In the genomic region with DNA sequence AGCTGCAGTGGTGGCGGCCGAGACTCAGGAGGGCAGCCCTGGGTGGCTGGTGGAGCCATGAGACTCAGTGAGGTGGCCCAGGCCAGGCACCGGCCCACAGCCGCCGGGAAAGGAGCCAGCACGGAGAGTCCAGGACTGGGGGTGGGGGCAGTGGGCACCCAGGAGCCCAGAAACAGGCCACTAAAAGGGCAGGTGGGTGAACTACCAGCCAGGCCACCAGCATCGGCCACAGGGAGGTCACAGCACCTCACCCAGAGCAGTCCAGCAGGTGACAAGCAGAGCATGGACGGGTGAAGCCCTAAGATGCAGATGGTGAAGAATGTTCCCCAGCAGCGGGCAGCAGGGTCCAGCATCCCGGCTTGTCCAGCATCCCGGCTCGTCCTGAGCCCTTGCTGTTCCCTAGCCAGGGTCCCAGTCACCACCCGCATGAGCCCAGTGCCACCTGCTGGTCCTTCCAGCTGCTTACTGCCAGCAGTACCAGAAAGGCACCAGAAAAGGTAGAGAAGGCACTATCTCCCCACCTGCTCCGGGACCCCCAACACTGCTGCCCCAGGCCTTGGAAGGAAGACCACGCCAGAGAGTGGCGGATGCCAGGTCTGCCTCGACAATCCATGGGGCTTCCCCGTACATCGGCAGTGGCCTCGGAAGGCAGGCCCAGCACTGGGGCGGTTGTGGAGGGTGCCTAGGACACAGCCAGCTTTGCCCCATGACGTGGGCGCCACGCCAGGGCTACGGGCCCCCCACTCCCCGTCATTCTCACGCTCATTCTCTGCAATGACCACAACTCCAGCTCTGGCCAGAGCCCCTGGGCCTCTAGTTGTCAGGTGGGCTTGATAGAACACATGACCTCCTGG, we compare ENCODE assay signal across 8 cellular contexts. TPM values are rescaled to one million over a fixed set of nuclear protein-coding genes. Genes with fewer than 3 reads are reported as not detected.
A peak's percentile ranks its signal among the peaks of the same experiment; 100 is the strongest.
DNase-seq lines count a peak whose midpoint lies in the region; ATAC-seq, FAIRE-seq and TF ChIP-seq lines count a peak whose summit lies in the region.

No MANE protein-coding gene starts in this region.

- no peak for FAIRE-seq in small intestine (lab: Jason Lieb, UNC)

- DNase-seq in GF-D8 (lab: John Stamatoyannopoulos, UW) (peak; percentile 5), LoVo (ENCODE audit: low spot score) (peak; percentile 39), T-helper 9 cell (peak; percentile 27), breast epithelium (ENCODE audit: low spot score in 2 of 2) (peak; percentile 71 to 81), iPS-NIHi11 (ENCODE audit: low spot score) (peak; percentile 42), small intestine (peak; percentile 74)

- TF ChIP-seq POLR2A in breast epithelium (IDR thresholded peaks at IDR 0.05) = no peak

- H3K36me3 ChIP-seq in breast epithelium (no peaks in the 10 kb centered on the region), small intestine (ENCODE audit: control insufficient read depth in 2 of 2, insufficient read depth in 2 of 2, low read length in 2 of 2) (no peaks in the 10 kb centered on the region)

- ATAC-seq in GM19463 (IDR thresholded peaks at IDR 0.05; ENCODE audit: unreplicated experiment) (no peak), GM19351 (IDR thresholded peaks at IDR 0.05; ENCODE audit: unreplicated experiment) (no peak)

- no peaks in the 10 kb centered on the region for H3K9me3 ChIP-seq in breast epithelium
- H3K9me3 ChIP-seq in small intestine (ENCODE audit: control insufficient read depth, low read depth) = no peaks in the 10 kb centered on the region

- H3K4me1 ChIP-seq in breast epithelium (peaks cover 6 to 22% of the 10 kb centered on the region in 2 donors), small intestine (ENCODE audit: control insufficient read depth in 2 of 2, insufficient read depth in 1 of 2, low read depth in 1 of 2, low read length in 1 of 2) (peaks cover 2 to 5% of the 10 kb centered on the region in 2 donors)

- intact Hi-C loops in breast epithelium (cut with DNase I; ENCODE audit: low total_unique reads) = no loop called here

- H3K27me3 ChIP-seq in breast epithelium = no peaks in the 10 kb centered on the region
- H3K27me3 ChIP-seq in small intestine (ENCODE audit: control insufficient read depth in 2 of 2, insufficient read depth in 2 of 2, low read length in 2 of 2) = no peaks in the 10 kb centered on the region

- no peak overlapping the region for H3K27ac ChIP-seq in breast epithelium
- peak overlapping the region in 1 of 2 donors; percentile 69 for H3K27ac ChIP-seq in small intestine (ENCODE audit: low read depth in 1 of 2, low read length in 1 of 2)

- TF ChIP-seq CTCF in breast epithelium (IDR thresholded peaks at IDR 0.05) = peak; percentile 51 to 83 (median 82)

- H3K4me3 ChIP-seq in breast epithelium = peak overlapping the region in 2 of 3 donors; percentile 85 to 88
- peak overlapping the region in 1 of 2 donors; percentile 56 for H3K4me3 ChIP-seq in small intestine (ENCODE audit: low read depth in 1 of 2, low read length in 2 of 2)

- WGBS in small intestine, 3 donors = 14 to 48% (median 32%) methylated on average over 26 to 27 of the region's 27 CpGs

RNA-seq across cellular contexts. Expression of gene CENPX, which starts 1.6 kb away (rescaled TPM):
- 10 to 100 TPM; 79.5 to 94.7 (median 92.5) TPM for total RNA-seq in breast epithelium
- polyA plus RNA-seq in small intestine = 100 to 1,000 TPM; 118 to 241 (median 126) TPM

RNA-seq across cellular contexts. Expression of gene LRRC45, which starts 2.0 kb away (rescaled TPM):
- total RNA-seq in breast epithelium = 10 to 100 TPM in 2 of 3 donors, 1 to 10 TPM in 1; 8.0 to 18.7 (median 14.7) TPM
- 10 to 100 TPM; 10.8 to 26.7 (median 18.6) TPM for polyA plus RNA-seq in small intestine

RNA-seq across cellular contexts. Expression of gene RAC3, which starts 10.4 kb away (rescaled TPM):
- total RNA-seq in breast epithelium = 10 to 100 TPM in 2 of 3 donors, 1 to 10 TPM in 1; 7.6 to 23.0 (median 16.1) TPM
- polyA plus RNA-seq in small intestine = 10 to 100 TPM in 1 of 3 donors, 1 to 10 TPM in 1, under 1 TPM in 1; 0.81 to 11.2 (median 4.7) TPM

RNA-seq across cellular contexts. Expression of gene DCXR, which starts 16.4 kb away (rescaled TPM):
- 100 to 1,000 TPM; 202 to 484 (median 228) TPM for total RNA-seq in breast epithelium
- polyA plus RNA-seq in small intestine = 100 to 1,000 TPM; 103 to 147 (median 121) TPM

RNA-seq across cellular contexts. Expression of gene RFNG, which starts 30.5 kb away (rescaled TPM):
- 10 to 100 TPM; 30.5 to 49.4 (median 31.8) TPM for total RNA-seq in breast epithelium
- polyA plus RNA-seq in small intestine = 10 to 100 TPM; 35.4 to 43.8 (median 40.0) TPM

Comparison
In these comparisons a context has a peak if more than half of its experiments do, and no peak if none do; other contexts are left out.
1. DNase-seq: peak in every context shown above with its lines; median percentile 76 in breast epithelium; 74 in small intestine; 42 in iPS-NIHi11; 39 in LoVo; 27 in T-helper 9 cell; 5 in GF-D8.